Comparison of ENCODE assay signal across 11 cellular contexts in genomic region chr1:31476891-31477846, GRCh38.
DNase-seq lines count a peak whose midpoint lies in the region; ATAC-seq and TF ChIP-seq lines count a peak whose summit lies in the region.
"Had no signal": no experiment of that assay in that cellular context is flagged by ENCODE, and none has a peak within 500 bp of the region (broad histone marks: within the 10 kb centered on the region; RNA-seq: fewer than 3 reads in every experiment).

No MANE protein-coding gene starts in this region.

- H3K27ac Mint-ChIP-seq in stimulated activated naive B cell treated with anti-CD40 and anti-IgM and Interleukin-4, amounts not matched to agents 10 μg/mL and 1 μg/mL and 100 μg/mL, for 72 hours = peak overlapping the region; percentile 71
- H3K27ac Mint-ChIP-seq: IgD-negative memory B cell had no signal

- peak; percentile 46 for ATAC-seq in HG03558 (IDR thresholded peaks at IDR 0.05; ENCODE audit: extremely low read depth, unreplicated experiment)
- peak; percentile 90 for ATAC-seq in stimulated activated naive B cell treated with anti-CD40 and anti-IgM and Interleukin-4, amounts not matched to agents 10 μg/mL and 1 μg/mL and 100 μg/mL, for 72 hours (replicated peaks)
- ATAC-seq in HG03039 (IDR thresholded peaks at IDR 0.05; ENCODE audit: unreplicated experiment) = no peak

- no peak overlapping the region for H3K4me3 ChIP-seq in osteoblast (ENCODE audit: insufficient read depth, low read length)

- no peaks in the 10 kb centered on the region for H3K79me2 ChIP-seq in osteoblast (ENCODE audit: insufficient read depth, low read length)

- H3K9me3 ChIP-seq in osteoblast (ENCODE audit: low read depth, low read length) = no peaks in the 10 kb centered on the region

- no peak overlapping the region for H3K4me2 ChIP-seq in osteoblast (ENCODE audit: insufficient read depth, low read length)

- no peak overlapping the region for H3K27ac ChIP-seq in osteoblast (ENCODE audit: low read depth, low read length)
- H3K27ac ChIP-seq: VCaP had no signal

- peaks cover 23 to 31% of the 10 kb centered on the region in 2 donors for H3K4me1 Mint-ChIP-seq in stimulated activated naive B cell treated with anti-CD40 and anti-IgM and Interleukin-4, amounts not matched to agents 10 μg/mL and 1 μg/mL and 100 μg/mL, for 72 hours

- H3K9me3 Mint-ChIP-seq in stimulated activated naive B cell treated with anti-CD40 and anti-IgM and Interleukin-4, amounts not matched to agents 10 μg/mL and 1 μg/mL and 100 μg/mL, for 72 hours = peaks cover 6% of the 10 kb centered on the region in 2 donors

- peaks cover 2 to 7% of the 10 kb centered on the region in 2 donors for H3K27me3 Mint-ChIP-seq in stimulated activated naive B cell treated with anti-CD40 and anti-IgM and Interleukin-4, amounts not matched to agents 10 μg/mL and 1 μg/mL and 100 μg/mL, for 72 hours

- H3K36me3 ChIP-seq in osteoblast (ENCODE audit: insufficient read depth, low read length) = no peaks in the 10 kb centered on the region

- H3K27me3 ChIP-seq in osteoblast (ENCODE audit: insufficient read depth, low read length) = peaks cover 27% of the 10 kb centered on the region

- no peaks in the 10 kb centered on the region for H4K20me1 ChIP-seq in osteoblast (ENCODE audit: insufficient read depth, low read length)

- no peak for TF ChIP-seq CTCF in osteoblast (IDR thresholded peaks at IDR 0.05; ENCODE audit: extremely low read depth, low read depth, low read length)

- H3K36me3 Mint-ChIP-seq in stimulated activated naive B cell treated with anti-CD40 and anti-IgM and Interleukin-4, amounts not matched to agents 10 μg/mL and 1 μg/mL and 100 μg/mL, for 72 hours = peaks cover 5 to 7% of the 10 kb centered on the region in 2 donors

- H2AFZ ChIP-seq in osteoblast (ENCODE audit: low read length) = no peak overlapping the region

- H3K4me1 ChIP-seq in osteoblast (ENCODE audit: insufficient read depth, low read length) = no peaks in the 10 kb centered on the region

- DNase-seq in NCI-H82 (lab: John Stamatoyannopoulos, UW) = peak; percentile 58
- no peak for DNase-seq in NCI-H82 treated with DMSO at 0.1 percent for 48 hours (lab: John Stamatoyannopoulos, UW; ENCODE audit: unreplicated experiment)
- DNase-seq in SHP77 (lab: John Stamatoyannopoulos, UW) = peak; percentile 42 to 66
- peak; percentile 21 for DNase-seq in stimulated activated naive B cell treated with anti-CD40 and anti-IgM and Interleukin-4, amounts not matched to agents 10 μg/mL and 1 μg/mL and 100 μg/mL, for 72 hours
- DNase-seq in osteoblast (ENCODE audit: insufficient read length, low spot score, missing footprints) = no peak
- no peak for DNase-seq in middle frontal gyrus (ENCODE audit: extremely low spot score, low spot score)
- DNase-seq: ACHN had no signal

- H3K4me3 Mint-ChIP-seq in stimulated activated naive B cell treated with anti-CD40 and anti-IgM and Interleukin-4, amounts not matched to agents 10 μg/mL and 1 μg/mL and 100 μg/mL, for 72 hours = peak overlapping the region in 1 of 2 donors; percentile 67
- H3K4me3 Mint-ChIP-seq: IgD-negative memory B cell had no signal

Comparison
In these comparisons a context has a peak if more than half of its experiments do, and no peak if none do; other contexts are left out.
1. DNase-seq: peak in NCI-H82 (single experiment), SHP77 (2 of 2) and stimulated activated naive B cell treated with anti-CD40 and anti-IgM and Interleukin-4, amounts not matched to agents 10 μg/mL and 1 μg/mL and 100 μg/mL, for 72 hours (single experiment); none in NCI-H82 treated with DMSO at 0.1 percent for 48 hours (single experiment), osteoblast (single experiment) and middle frontal gyrus (single experiment).